ENCODE assay signal across 1 cellular context in genomic region chr20:32027653-32028052, GRCh38.
TF ChIP-seq lines count a peak whose summit lies in the region.

No MANE protein-coding gene starts in this region.

TF ChIP-seq in HepG2, 621 proteins besides CTCF, POLR2A, EP300 and RAD21:
- no peak for TF ChIP-seq EHMT2 (IDR thresholded peaks at IDR 0.05; ENCODE audit: borderline replicate concordance, low read depth, low read length)
- no peak for TF ChIP-seq CENPX (CRISPR knock-in tag; IDR thresholded peaks at IDR 0.05)
- no peak for TF ChIP-seq ZSCAN30 (CRISPR knock-in tag; IDR thresholded peaks at IDR 0.05)
- TF ChIP-seq ZBTB2 (CRISPR knock-in tag; IDR thresholded peaks at IDR 0.05; ENCODE audit: low read depth), result no peak
- peak; percentile 88 for TF ChIP-seq ZKSCAN1 (IDR thresholded peaks at IDR 0.05; ENCODE audit: low read length)
- TF ChIP-seq HOXA7 (CRISPR knock-in tag; IDR thresholded peaks at IDR 0.05), result no peak
TF ChIP-seq in HepG2: peak in this region for 1.
